Comparison of ENCODE assay signal across 16 cellular contexts in genomic region chr7:116041615-116042014, GRCh38. TPM values are rescaled to one million over a fixed set of nuclear protein-coding genes. Genes with fewer than 3 reads are reported as not detected.
A peak's percentile ranks its signal among the peaks of the same experiment; 100 is the strongest.
DNase-seq lines count a peak whose midpoint lies in the region; ATAC-seq and TF ChIP-seq lines count a peak whose summit lies in the region.
"Had no signal": no experiment of that assay in that cellular context is flagged by ENCODE, and none has a peak within 500 bp of the region (broad histone marks: within the 10 kb centered on the region; RNA-seq: fewer than 3 reads in every experiment).

No MANE protein-coding gene starts in this region.

- POLR2A ChIA-PET in CD8-positive, alpha-beta T cell (lab: Charles Lee), result no interaction called here

- no peak overlapping the region for H3K27ac ChIP-seq in CD8-positive, alpha-beta T cell (ENCODE audit: low read depth, low read length)
- H3K27ac ChIP-seq: dorsolateral prefrontal cortex, left ventricle myocardium inferior, neutrophil had no signal

- CTCF ChIA-PET in CD8-positive, alpha-beta T cell (lab: Charles Lee), result no interaction called here

- no peak for TF ChIP-seq POLR2A in GM18505 (IDR thresholded peaks at IDR 0.05; ENCODE audit: borderline replicate concordance, extremely low read depth, insufficient read depth, insufficient read length)

- intact Hi-C loops in CD8-positive, alpha-beta T cell (cut with DNase I, micrococcal nuclease), result no loop called here

- H3K4me1 Mint-ChIP-seq in CD8-positive, alpha-beta T cell (ENCODE audit: low read depth), result no peaks in the 10 kb centered on the region

- peak; percentile 99 for ATAC-seq in GM18505 (IDR thresholded peaks at IDR 0.05; ENCODE audit: unreplicated experiment)
- ATAC-seq in GM19467 (IDR thresholded peaks at IDR 0.05; ENCODE audit: unreplicated experiment), result peak; percentile 97
- ATAC-seq in HG02870 (IDR thresholded peaks at IDR 0.05; ENCODE audit: unreplicated experiment), result peak; percentile 99
- ATAC-seq in HG03520 (IDR thresholded peaks at IDR 0.05; ENCODE audit: unreplicated experiment), result peak; percentile 98
- no peak for ATAC-seq in CD8-positive, alpha-beta T cell

- DNase-seq in LoVo (ENCODE audit: low spot score), result no peak
- DNase-seq in CD8-positive, alpha-beta T cell, result no peak
- no peak for DNase-seq in activated T-cell treated with anti-CD3 and anti-CD28 coated beads for 4 hours
- DNase-seq in NCI-H226, result no peak
- DNase-seq: activated CD4-positive, alpha-beta T cell treated with anti-CD3 and anti-CD28 coated beads, Interleukin-2, amount 50 U/mL, for 48 hours; dorsolateral prefrontal cortex; HFFc6; left ventricle myocardium inferior; stimulated activated CD4-positive, alpha-beta T cell treated with anti-CD3 and anti-CD28 coated beads, Interleukin-15, amount 100 ng/mL, for 24 hours; SW 1271 had no signal

- H3K9me3 ChIP-seq in CD8-positive, alpha-beta T cell (ENCODE audit: low read length), result no peaks in the 10 kb centered on the region
- H3K9me3 ChIP-seq: neutrophil had no signal

- no peak overlapping the region for H3K4me3 Mint-ChIP-seq in CD8-positive, alpha-beta T cell
- H3K4me3 Mint-ChIP-seq: HFFc6 had no signal

- H3K4me1 ChIP-seq in CD8-positive, alpha-beta T cell (ENCODE audit: insufficient read depth, low read length), result no peaks in the 10 kb centered on the region
- H3K4me1 ChIP-seq: left ventricle myocardium inferior had no signal

- H3K36me3 Mint-ChIP-seq in CD8-positive, alpha-beta T cell, result no peaks in the 10 kb centered on the region

- H3K36me3 ChIP-seq in CD8-positive, alpha-beta T cell (ENCODE audit: insufficient read depth, low read length), result no peaks in the 10 kb centered on the region
- H3K36me3 ChIP-seq: left ventricle myocardium inferior, neutrophil had no signal

- H3K27me3 Mint-ChIP-seq in CD8-positive, alpha-beta T cell (ENCODE audit: low read depth), result peaks cover 3% of the 10 kb centered on the region

- no peak overlapping the region for H3K4me3 ChIP-seq in CD8-positive, alpha-beta T cell (ENCODE audit: low read depth, low read length)
- H3K4me3 ChIP-seq: dorsolateral prefrontal cortex, left ventricle myocardium inferior had no signal

- H3K27ac Mint-ChIP-seq in CD8-positive, alpha-beta T cell, result no peak overlapping the region
- H3K27ac Mint-ChIP-seq: HFFc6 had no signal

- no peaks in the 10 kb centered on the region for H3K27me3 ChIP-seq in CD8-positive, alpha-beta T cell (ENCODE audit: insufficient read depth, low read length)
- H3K27me3 ChIP-seq: neutrophil had no signal

- H3K9me3 Mint-ChIP-seq in CD8-positive, alpha-beta T cell, result peaks cover 4% of the 10 kb centered on the region
- H3K9me3 Mint-ChIP-seq: HFFc6 had no signal

- TF ChIP-seq CTCF in CD8-positive, alpha-beta T cell (IDR thresholded peaks at IDR 0.05), result no peak

RNA-seq across cellular contexts. Expression of gene TFEC, which starts 11.1 kb away (rescaled TPM):
- not detected for total RNA-seq in CD8-positive, alpha-beta T cell
- total RNA-seq: MCF 10A had no signal
